Comparison of ENCODE assay signal across 2 cellular contexts in the genomic region with DNA sequence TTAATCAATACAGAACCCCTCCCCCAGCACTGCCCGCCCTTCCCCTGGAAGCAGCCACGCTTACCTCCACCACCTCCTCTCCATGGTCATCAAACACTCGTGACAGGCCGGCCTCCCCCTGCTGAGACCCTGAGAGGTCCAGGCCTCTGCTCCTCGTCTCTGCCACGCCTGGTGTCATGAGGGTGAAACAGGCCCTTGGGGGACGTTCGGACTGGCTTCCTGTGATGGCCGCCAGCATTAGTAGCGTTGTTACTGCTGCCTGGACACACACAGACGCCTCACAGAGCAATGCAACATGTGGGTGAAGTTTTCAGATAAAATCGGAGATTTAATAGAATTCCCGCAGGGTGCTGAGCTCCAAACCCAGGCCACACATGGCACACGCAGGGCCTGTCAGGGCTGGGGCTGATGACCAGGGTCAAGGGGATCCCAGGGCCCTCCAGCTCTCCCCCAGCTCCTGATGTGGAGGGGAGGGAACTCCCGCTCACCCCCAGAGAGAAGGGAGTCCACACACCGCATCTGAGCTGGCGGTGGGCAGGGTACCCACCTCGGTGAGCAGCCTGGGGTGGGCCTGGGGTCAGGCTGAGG.
A peak's percentile ranks its signal among the peaks of the same experiment; 100 is the strongest.
TF ChIP-seq lines count a peak whose summit lies in the region.

No MANE protein-coding gene starts in this region.

TF ChIP-seq in IMR-90, 13 proteins besides CTCF, POLR2A, EP300 and RAD21 (continued from another document):
- no peak for TF ChIP-seq MXI1 (IDR thresholded peaks at IDR 0.05; ENCODE audit: borderline replicate concordance, low read depth, low read length)
- no peak for TF ChIP-seq BHLHE40 (IDR thresholded peaks at IDR 0.05; ENCODE audit: low read depth, low read length)
- TF ChIP-seq NFE2L2 (IDR thresholded peaks at IDR 0.05; ENCODE audit: low read depth, low read length), result no peak
- TF ChIP-seq MAZ (IDR thresholded peaks at IDR 0.05; ENCODE audit: borderline replicate concordance, low read depth, low read length), result no peak
- TF ChIP-seq, protein P1, sequence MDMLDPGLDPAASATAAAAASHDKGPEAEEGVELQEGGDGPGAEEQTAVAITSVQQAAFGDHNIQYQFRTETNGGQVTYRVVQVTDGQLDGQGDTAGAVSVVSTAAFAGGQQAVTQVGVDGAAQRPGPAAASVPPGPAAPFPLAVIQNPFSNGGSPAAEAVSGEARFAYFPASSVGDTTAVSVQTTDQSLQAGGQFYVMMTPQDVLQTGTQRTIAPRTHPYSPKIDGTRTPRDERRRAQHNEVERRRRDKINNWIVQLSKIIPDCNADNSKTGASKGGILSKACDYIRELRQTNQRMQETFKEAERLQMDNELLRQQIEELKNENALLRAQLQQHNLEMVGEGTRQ (IDR thresholded peaks at IDR 0.05; ENCODE audit: low read depth, low read length), result no peak

TF ChIP-seq in SK-N-SH treated with all-trans-retinoic acid at 6 μM for 48 hours, 23 proteins besides CTCF, POLR2A, EP300 and RAD21 (continued from another document):
- TF ChIP-seq, protein P2, sequence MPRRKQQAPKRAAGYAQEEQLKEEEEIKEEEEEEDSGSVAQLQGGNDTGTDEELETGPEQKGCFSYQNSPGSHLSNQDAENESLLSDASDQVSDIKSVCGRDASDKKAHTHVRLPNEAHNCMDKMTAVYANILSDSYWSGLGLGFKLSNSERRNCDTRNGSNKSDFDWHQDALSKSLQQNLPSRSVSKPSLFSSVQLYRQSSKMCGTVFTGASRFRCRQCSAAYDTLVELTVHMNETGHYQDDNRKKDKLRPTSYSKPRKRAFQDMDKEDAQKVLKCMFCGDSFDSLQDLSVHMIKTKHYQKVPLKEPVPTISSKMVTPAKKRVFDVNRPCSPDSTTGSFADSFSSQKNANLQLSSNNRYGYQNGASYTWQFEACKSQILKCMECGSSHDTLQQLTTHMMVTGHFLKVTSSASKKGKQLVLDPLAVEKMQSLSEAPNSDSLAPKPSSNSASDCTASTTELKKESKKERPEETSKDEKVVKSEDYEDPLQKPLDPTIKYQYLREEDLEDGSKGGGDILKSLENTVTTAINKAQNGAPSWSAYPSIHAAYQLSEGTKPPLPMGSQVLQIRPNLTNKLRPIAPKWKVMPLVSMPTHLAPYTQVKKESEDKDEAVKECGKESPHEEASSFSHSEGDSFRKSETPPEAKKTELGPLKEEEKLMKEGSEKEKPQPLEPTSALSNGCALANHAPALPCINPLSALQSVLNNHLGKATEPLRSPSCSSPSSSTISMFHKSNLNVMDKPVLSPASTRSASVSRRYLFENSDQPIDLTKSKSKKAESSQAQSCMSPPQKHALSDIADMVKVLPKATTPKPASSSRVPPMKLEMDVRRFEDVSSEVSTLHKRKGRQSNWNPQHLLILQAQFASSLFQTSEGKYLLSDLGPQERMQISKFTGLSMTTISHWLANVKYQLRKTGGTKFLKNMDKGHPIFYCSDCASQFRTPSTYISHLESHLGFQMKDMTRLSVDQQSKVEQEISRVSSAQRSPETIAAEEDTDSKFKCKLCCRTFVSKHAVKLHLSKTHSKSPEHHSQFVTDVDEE (CRISPR knock-in tag; IDR thresholded peaks at IDR 0.05), result peak; percentile 9; the same call in 1 of the 2 replicates
- TF ChIP-seq TCF4 (CRISPR knock-in tag; IDR thresholded peaks at IDR 0.05; ENCODE audit: borderline replicate concordance) (peak; percentile 88; the same call in 1 of the 2 replicates), PPARA (CRISPR knock-in tag; IDR thresholded peaks at IDR 0.05; ENCODE audit: borderline replicate concordance) (0 out of 2 replicates have a peak, but pooled peaks have one; percentile 13), ARNTL (CRISPR knock-in tag; IDR thresholded peaks at IDR 0.05; ENCODE audit: borderline replicate concordance, low read depth) (no peak)
